10 cellular contexts compared by ENCODE assay signal in the genomic region with DNA sequence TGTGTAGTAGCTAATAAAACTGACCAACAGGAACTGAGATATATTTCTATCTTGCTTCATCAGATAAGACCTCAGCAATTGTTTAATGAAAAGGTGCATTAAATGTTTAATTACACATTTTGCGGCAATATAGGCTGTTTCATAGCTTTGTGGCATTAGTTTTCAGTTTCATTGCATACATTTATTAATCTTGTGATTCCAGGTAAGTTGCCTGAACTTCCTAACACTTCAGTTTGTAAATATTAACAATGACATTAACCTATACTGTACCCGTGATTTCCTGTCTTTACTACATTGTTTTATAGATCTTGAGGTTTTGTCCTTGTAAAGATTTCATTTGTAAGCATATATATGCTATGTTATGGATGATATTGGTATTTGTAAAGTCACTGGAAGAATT.
"Had no signal": no experiment of that assay in that cellular context is flagged by ENCODE, and none has a peak within 500 bp of the region (broad histone marks: within the 10 kb centered on the region; RNA-seq: fewer than 3 reads in every experiment).

No MANE protein-coding gene starts in this region.

- H3K27ac Mint-ChIP-seq: HFFc6, IgD-negative memory B cell had no signal

- H3K9me3 ChIP-seq: HAP-1 had no signal

- ATAC-seq: HCT116, HepG2 had no signal

- H3K27ac ChIP-seq: GM23248, KMS-11 had no signal

- H3K27me3 Mint-ChIP-seq: IgD-negative memory B cell had no signal

- H3K36me3 ChIP-seq: HAP-1 had no signal

- H3K9ac ChIP-seq: GM23248, KMS-11 had no signal

- H3K4me3 ChIP-seq: GM23248, HAP-1 had no signal

- H3K4me3 Mint-ChIP-seq: HFFc6, IgD-negative memory B cell had no signal

- DNase-seq: GM23248, GOT3, H7, HFFc6, KBM-7 had no signal

- H3K36me3 Mint-ChIP-seq: IgD-negative memory B cell had no signal
